Comparison of ENCODE assay signal across 28 cellular contexts in the genomic region with DNA sequence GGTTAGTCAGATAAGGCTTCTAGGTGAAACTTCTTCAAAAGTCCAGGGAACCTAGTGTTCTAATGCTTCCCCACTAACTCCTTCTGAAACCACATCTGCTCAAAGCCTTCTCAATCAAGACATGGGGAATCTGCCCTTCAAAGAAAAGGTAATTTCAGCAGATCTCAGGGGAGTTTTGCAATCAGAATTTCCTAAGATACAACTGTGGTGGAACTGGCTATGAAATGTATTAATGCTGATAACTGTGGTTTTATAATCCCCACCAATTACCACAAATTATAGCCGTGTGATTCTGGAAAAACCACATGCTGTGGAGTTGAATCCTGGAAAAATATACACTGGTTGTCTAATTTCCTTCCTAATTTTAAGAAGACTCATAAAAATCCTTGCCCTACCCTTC.
A peak's percentile ranks its signal among the peaks of the same experiment; 100 is the strongest.
DNase-seq lines count a peak whose midpoint lies in the region; ATAC-seq and TF ChIP-seq lines count a peak whose summit lies in the region.
"Had no signal": no experiment of that assay in that cellular context is flagged by ENCODE, and none has a peak within 500 bp of the region (broad histone marks: within the 10 kb centered on the region; RNA-seq: fewer than 3 reads in every experiment).

No MANE protein-coding gene starts in this region.

- TF ChIP-seq CTCF in left lung (IDR thresholded peaks at IDR 0.05): no peak
- TF ChIP-seq CTCF in natural killer cell (IDR thresholded peaks at IDR 0.05): no peak

- H3K27me3 ChIP-seq in BLaER1 (no peaks in the 10 kb centered on the region), left lung (no peaks in the 10 kb centered on the region)
- H3K27me3 ChIP-seq: esophagus muscularis mucosa, neutrophil, tibial artery had no signal

- no peaks in the 10 kb centered on the region for H3K4me1 Mint-ChIP-seq in natural killer cell
- H3K4me1 Mint-ChIP-seq: T-helper 17 cell had no signal

- peak; percentile 36 for DNase-seq in NOMO-1 treated with dmso at 0.1 percent for 144 hours (lab: John Stamatoyannopoulos, UW; ENCODE audit: unreplicated experiment)
- DNase-seq in left lung: no peak
- no peak for DNase-seq in amniotic stem cell (lab: John Stamatoyannopoulos, UW)
- no peak for DNase-seq in activated naive CD4-positive, alpha-beta T cell treated with anti-CD3 and anti-CD28 coated beads, Interleukin-2, amount 50 U/mL, for 16 hours
- no peak for DNase-seq in natural killer cell
- DNase-seq: activated CD4-positive, alpha-beta T cell treated with anti-CD3 and anti-CD28 coated beads, Interleukin-2, amount 50 U/mL, for 48 hours; activated CD8-positive, alpha-beta memory T cell treated with anti-CD3 and anti-CD28 coated beads, Interleukin-2, amount 50 U/mL, for 4 hours; activated naive CD4-positive, alpha-beta T cell treated with Interleukin-2 at 50 U/mL for 16 hours; CD8-positive, alpha-beta T cell; cerebellar nuclear complex; foreskin fibroblast; head of caudate nucleus; KG1; NCI-H82; PC-3; right cardiac atrium; SK-N-SH; stimulated activated CD4-positive, alpha-beta T cell treated with anti-CD3 and anti-CD28 coated beads, Interleukin-12 subunit alpha, Interleukin-12 subunit beta, amount 100 ng/mL, for 4 hours; stimulated activated CD4-positive, alpha-beta T cell treated with anti-CD3 and anti-CD28 coated beads, Interleukin-2, amount 100 ng/mL, for 48 hours; T-helper 17 cell had no signal

- no peak overlapping the region for H3K4me3 Mint-ChIP-seq in natural killer cell
- H3K4me3 Mint-ChIP-seq: brain; CD8-positive, alpha-beta T cell; T-helper 17 cell had no signal

- no peak overlapping the region for H3K9ac ChIP-seq in BLaER1
- H3K9ac ChIP-seq: SK-N-SH had no signal

- H3K27ac Mint-ChIP-seq in natural killer cell: no peak overlapping the region
- H3K27ac Mint-ChIP-seq: CD8-positive, alpha-beta T cell; T-helper 17 cell had no signal

- H4K20me1 ChIP-seq in BLaER1: no peaks in the 10 kb centered on the region

- peaks cover 0 to 6% of the 10 kb centered on the region in 2 donors for H3K27me3 Mint-ChIP-seq in natural killer cell (ENCODE audit: low read depth in 2 of 2)
- H3K27me3 Mint-ChIP-seq: brain, T-helper 17 cell had no signal

- H3K27ac ChIP-seq in BLaER1 (peak overlapping the region; percentile 40), left lung (no peak overlapping the region)
- H3K27ac ChIP-seq: esophagus muscularis mucosa, neutrophil, tibial artery had no signal

- peaks cover 8% of the 10 kb centered on the region; the same call in 1 of the 2 replicates for H3K9me3 ChIP-seq in BLaER1
- no peaks in the 10 kb centered on the region for H3K9me3 ChIP-seq in left lung
- H3K9me3 ChIP-seq: esophagus muscularis mucosa, neutrophil, SK-N-SH, tibial artery had no signal

- H3K9me3 Mint-ChIP-seq in natural killer cell: no peaks in the 10 kb centered on the region
- H3K9me3 Mint-ChIP-seq: brain; CD8-positive, alpha-beta T cell had no signal

- H3K4me3 ChIP-seq in BLaER1 (no peak overlapping the region), left lung (no peak overlapping the region)
- H3K4me3 ChIP-seq: esophagus muscularis mucosa, tibial artery had no signal

- intact Hi-C loops in left lung (cut with DNase I): no loop called here
- intact Hi-C loops in natural killer cell (cut with micrococcal nuclease): no loop called here

- H3K36me3 Mint-ChIP-seq in natural killer cell: no peaks in the 10 kb centered on the region
- H3K36me3 Mint-ChIP-seq: brain; CD8-positive, alpha-beta T cell had no signal

- H3K4me2 ChIP-seq in BLaER1: peak overlapping the region; percentile 60
- H3K4me2 ChIP-seq: SK-N-SH had no signal

- ATAC-seq in GM18868 (IDR thresholded peaks at IDR 0.05; ENCODE audit: unreplicated experiment): peak; percentile 30
- ATAC-seq in left lung: peak; percentile 32
- ATAC-seq in GM19328 (IDR thresholded peaks at IDR 0.05; ENCODE audit: unreplicated experiment): no peak
- no peak for ATAC-seq in natural killer cell
- ATAC-seq: activated CD4-positive, CD25-positive, alpha-beta regulatory T cell treated with anti-CD3 and anti-CD28 coated beads, Interleukin-2, amount 50 U/mL, for 24 hours; CD8-positive, alpha-beta T cell; PC-3; T-helper 17 cell had no signal

- no peaks in the 10 kb centered on the region for H3K36me3 ChIP-seq in BLaER1
- no peaks in the 10 kb centered on the region for H3K36me3 ChIP-seq in left lung
- H3K36me3 ChIP-seq: esophagus muscularis mucosa, neutrophil, tibial artery had no signal

- peaks cover 61% of the 10 kb centered on the region for H3K4me1 ChIP-seq in BLaER1
- peaks cover 0 to 15% of the 10 kb centered on the region in 2 donors for H3K4me1 ChIP-seq in left lung
- H3K4me1 ChIP-seq: tibial artery had no signal

Comparison
In these comparisons a context has a peak if more than half of its experiments do, and no peak if none do; other contexts are left out.
1. ATAC-seq: peak in GM18868 (single experiment) and left lung (single experiment); none in GM19328 (single experiment) and natural killer cell (0 of 3).